Comparison of ENCODE assay signal across 25 cellular contexts in genomic region chr5:132951858-132952257, GRCh38.
"Had no signal": no experiment of that assay in that cellular context is flagged by ENCODE, and none has a peak within 500 bp of the region (broad histone marks: within the 10 kb centered on the region; RNA-seq: fewer than 3 reads in every experiment).

No MANE protein-coding gene starts in this region.

- H3K4me1 ChIP-seq: colonic mucosa had no signal

- H3K27me3 Mint-ChIP-seq: natural killer cell treated with Interleukin-12 subunit alpha and Interleukin-12 subunit beta and Interleukin-15 and Interleukin-18, amount 100 ng/mL, for 72 hours; progenitor cell of endocrine pancreas; stimulated activated memory B cell treated with anti-CD40 and anti-IgM and Interleukin-4, amounts not matched to agents 10 μg/mL and 1 μg/mL and 100 μg/mL, for 72 hours; stimulated activated naive CD8-positive, alpha-beta T cell treated with anti-CD3 and anti-CD28 coated beads, Interleukin-15, amount 100 ng/mL, for 72 hours had no signal

- H2AFZ ChIP-seq: hepatocyte had no signal

- H3K9me3 ChIP-seq: colonic mucosa, esophagus squamous epithelium, lower lobe of right lung, pancreas, testis, tibial nerve had no signal

- H3K27me3 ChIP-seq: colonic mucosa, esophagus squamous epithelium, hepatocyte, pancreas, spleen, testis, tibial nerve had no signal

- H3K36me3 Mint-ChIP-seq: natural killer cell treated with Interleukin-12 subunit alpha and Interleukin-12 subunit beta and Interleukin-15 and Interleukin-18, amount 100 ng/mL, for 72 hours had no signal

- DNase-seq: colonic mucosa; dermis blood vessel endothelial cell; esophagus squamous epithelium; foreskin melanocyte; head of caudate nucleus; kidney; left cardiac atrium; left ventricle myocardium inferior; lower lobe of right lung; mesenchymal stem cell; midbrain; occipital lobe; pancreas; spleen; stimulated activated CD4-positive, alpha-beta T cell treated with anti-CD3 and anti-CD28 coated beads, Interleukin-15, amount 100 ng/mL, for 24 hours; stimulated activated CD4-positive, alpha-beta T cell treated with anti-CD3 and anti-CD28 coated beads, Interleukin-1b, Interleukin-23, amount 100 ng/mL, for 48 hours; stimulated activated CD4-positive, alpha-beta T cell treated with anti-CD3 and anti-CD28 coated beads, Interleukin-4, amount 100 ng/mL, for 24 hours; stimulated activated naive CD8-positive, alpha-beta T cell treated with anti-CD3 and anti-CD28 coated beads, Interleukin-15, amount 100 ng/mL, for 72 hours; testis had no signal

- H3K9me3 Mint-ChIP-seq: natural killer cell treated with Interleukin-12 subunit alpha and Interleukin-12 subunit beta and Interleukin-15 and Interleukin-18, amount 100 ng/mL, for 72 hours; stimulated activated memory B cell treated with anti-CD40 and anti-IgM and Interleukin-4, amounts not matched to agents 10 μg/mL and 1 μg/mL and 100 μg/mL, for 72 hours; stimulated activated naive CD8-positive, alpha-beta T cell treated with anti-CD3 and anti-CD28 coated beads, Interleukin-15, amount 100 ng/mL, for 72 hours had no signal

- H3K27ac Mint-ChIP-seq: natural killer cell treated with Interleukin-12 subunit alpha and Interleukin-12 subunit beta and Interleukin-15 and Interleukin-18, amount 100 ng/mL, for 72 hours; progenitor cell of endocrine pancreas; stimulated activated memory B cell treated with anti-CD40 and anti-IgM and Interleukin-4, amounts not matched to agents 10 μg/mL and 1 μg/mL and 100 μg/mL, for 72 hours had no signal

- H3K4me3 Mint-ChIP-seq: natural killer cell treated with Interleukin-12 subunit alpha and Interleukin-12 subunit beta and Interleukin-15 and Interleukin-18, amount 100 ng/mL, for 72 hours; stimulated activated memory B cell treated with anti-CD40 and anti-IgM and Interleukin-4, amounts not matched to agents 10 μg/mL and 1 μg/mL and 100 μg/mL, for 72 hours; stimulated activated naive CD8-positive, alpha-beta T cell treated with anti-CD3 and anti-CD28 coated beads, Interleukin-15, amount 100 ng/mL, for 72 hours had no signal

- H3K4me2 ChIP-seq: hepatocyte had no signal

- H3K4me3 ChIP-seq: colonic mucosa, esophagus squamous epithelium, hepatocyte, left ventricle myocardium inferior, lower lobe of right lung, pancreas, spleen, testis, tibial nerve had no signal

- H3K27ac ChIP-seq: colonic mucosa, esophagus squamous epithelium, hepatocyte, left ventricle myocardium inferior, lower lobe of right lung, pancreas, spleen, testis, tibial nerve had no signal

- ATAC-seq: left cardiac atrium; natural killer cell treated with Interleukin-12 subunit alpha and Interleukin-12 subunit beta and Interleukin-15 and Interleukin-18, amount 100 ng/mL, for 72 hours; pancreas; sciatic nerve; stimulated activated memory B cell treated with anti-CD40 and anti-IgM and Interleukin-4, amounts not matched to agents 10 μg/mL and 1 μg/mL and 100 μg/mL, for 72 hours; stimulated activated naive CD8-positive, alpha-beta T cell treated with anti-CD3 and anti-CD28 coated beads, Interleukin-15, amount 100 ng/mL, for 72 hours had no signal

- H3K36me3 ChIP-seq: colonic mucosa, pancreas had no signal
